Comparison of ENCODE assay signal across 10 cellular contexts in the genomic region with DNA sequence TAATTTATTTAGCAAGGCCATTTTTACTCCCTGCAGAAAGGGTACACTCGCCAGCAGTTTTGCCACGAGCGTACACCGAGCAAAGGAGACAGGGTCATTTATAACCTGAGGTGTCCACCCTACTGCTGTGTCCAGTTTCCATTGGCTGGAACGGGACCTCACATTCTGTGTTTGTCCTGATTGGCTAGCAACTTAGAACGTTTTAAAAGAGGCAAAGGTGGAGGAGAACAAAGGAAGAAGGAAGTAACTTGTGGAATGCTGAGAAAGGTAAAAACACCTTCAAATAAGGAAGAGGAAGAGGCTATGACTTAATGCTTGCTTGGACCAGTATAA. TPM values are rescaled to one million over a fixed set of nuclear protein-coding genes. Genes with fewer than 3 reads are reported as not detected.
DNase-seq lines count a peak whose midpoint lies in the region; ATAC-seq and TF ChIP-seq lines count a peak whose summit lies in the region.
"Not testable (repeated sequence)": the region's sequence is repeated elsewhere in the genome, so short reads cannot be mapped to it uniquely, and the experiment has no call there.
"Had no signal": no experiment of that assay in that cellular context is flagged by ENCODE, and none has a peak within 500 bp of the region (broad histone marks: within the 10 kb centered on the region; RNA-seq: fewer than 3 reads in every experiment).

No MANE protein-coding gene starts in this region.

- POLR2A ChIA-PET in RWPE1 (lab: Yijun Ruan, JAX; ENCODE audit: low non-redundant PET), result interaction anchor here (0.9 kb wide), 1 partner anchor 11 kb away, joined by 4 read pairs; no protein-coding TSS in a partner anchor

- H3K27ac ChIP-seq in RWPE1, result peak overlapping the region; percentile 99

- ATAC-seq in HG03378 (IDR thresholded peaks at IDR 0.05; ENCODE audit: unreplicated experiment), result peak; percentile 5
- ATAC-seq in activated T-cell treated with anti-CD3 and anti-CD28 coated beads, Interleukin-2, amount 50 U/mL, for 4 hours; effector memory CD8-positive, alpha-beta T cell (replicated peaks): not testable (repeated sequence)

- H3K27me3 Mint-ChIP-seq in activated T-cell treated with anti-CD3 and anti-CD28 coated beads, Interleukin-2, amount 50 U/mL, for 4 hours (ENCODE audit: low read depth); effector memory CD8-positive, alpha-beta T cell: not testable (repeated sequence)

- H3K9me3 Mint-ChIP-seq in activated T-cell treated with anti-CD3 and anti-CD28 coated beads, Interleukin-2, amount 50 U/mL, for 4 hours; effector memory CD8-positive, alpha-beta T cell: not testable (repeated sequence)

- peak overlapping the region; percentile 85 for H3K4me3 Mint-ChIP-seq in activated T-cell treated with anti-CD3 and anti-CD28 coated beads, Interleukin-2, amount 50 U/mL, for 4 hours
- H3K4me3 Mint-ChIP-seq in effector memory CD8-positive, alpha-beta T cell, result peak overlapping the region; percentile 88 to 90

- H3K36me3 Mint-ChIP-seq in activated T-cell treated with anti-CD3 and anti-CD28 coated beads, Interleukin-2, amount 50 U/mL, for 4 hours (ENCODE audit: insufficient read depth); effector memory CD8-positive, alpha-beta T cell (ENCODE audit: insufficient read depth): not testable (repeated sequence)

- not testable (repeated sequence) for TF ChIP-seq CTCF in RWPE1 (conservative IDR thresholded peaks at IDR 0.05; ENCODE audit: low read depth)

- H3K4me1 Mint-ChIP-seq in activated T-cell treated with anti-CD3 and anti-CD28 coated beads, Interleukin-2, amount 50 U/mL, for 4 hours (ENCODE audit: low read depth), result peaks cover 28% of the 10 kb centered on the region
- H3K4me1 Mint-ChIP-seq in effector memory CD8-positive, alpha-beta T cell (ENCODE audit: low read depth in 2 of 2), result peaks cover 18 to 20% of the 10 kb centered on the region in 2 donors

- H3K27ac Mint-ChIP-seq in effector memory CD8-positive, alpha-beta T cell, result peak overlapping the region; percentile 93 to 94

- DNase-seq in GDM1 (lab: John Stamatoyannopoulos, UW) (peak; percentile 55), kidney tubule cell (ENCODE audit: low spot score) (peak; percentile 96), renal cortical epithelial cell (ENCODE audit: low read depth) (peak; percentile 83), ureter (ENCODE audit: low spot score) (peak; percentile 73)
- not testable (repeated sequence) for DNase-seq in RWPE1 (ENCODE audit: low spot score); activated T-cell treated with anti-CD3 and anti-CD28 coated beads, Interleukin-2, amount 50 U/mL, for 4 hours; effector memory CD8-positive, alpha-beta T cell

- CTCF ChIA-PET in RWPE1 (lab: Yijun Ruan, JAX), result interaction anchor here (0.5 to 1.7 kb wide), 2 partner anchors 27 to 73 kb away, joined by 5 to 7 read pairs; no protein-coding TSS in a partner anchor

RNA-seq across cellular contexts. Expression of gene OR10H1, which starts 21.9 kb away (rescaled TPM):
- under 1 TPM in 1 of 3 donors, not detected in 2; 0.05 TPM for total RNA-seq in activated T-cell treated with anti-CD3 and anti-CD28 coated beads, Interleukin-2, amount 50 U/mL, for 4 hours
- total RNA-seq in renal cortical epithelial cell (0.45 and 1.7 TPM in 2 replicates), ureter (0.60 TPM)
- total RNA-seq: occipital lobe; T-helper 2 cell treated with Interferon-gamma antibody and Interleukin-4, amounts not matched to agents 100 ng/mL and 5 ng/mL, for 36 hours had no signal

RNA-seq across cellular contexts. Expression of gene OR10H5, which starts 49.9 kb away (rescaled TPM):
- not detected for total RNA-seq in activated T-cell treated with anti-CD3 and anti-CD28 coated beads, Interleukin-2, amount 50 U/mL, for 4 hours
- total RNA-seq in renal cortical epithelial cell (not detected in 2 replicates), ureter (not detected)
- total RNA-seq: occipital lobe; T-helper 2 cell treated with Interferon-gamma antibody and Interleukin-4, amounts not matched to agents 100 ng/mL and 5 ng/mL, for 36 hours had no signal
